ENCODE assay signal across 2 cellular contexts in genomic region chr1:236523704-236524141, GRCh38.
TF ChIP-seq lines count a peak whose summit lies in the region.

Gene LGALS8 (plus strand): TSS chr1:236523982. CDS start chr1:236526071, 2,089 bp downstream.

TF ChIP-seq in HEK293, 187 proteins besides CTCF, POLR2A, EP300 and RAD21 (continued from another document and continues in another):
- TF ChIP-seq ZNF600 (tag by site-specific recombination; IDR thresholded peaks at IDR 0.05) (peak; percentile 46; the same call in 1 of the 2 replicates), ZNF391 (tag by site-specific recombination; IDR thresholded peaks at IDR 0.05; ENCODE audit: borderline replicate concordance, low read depth) (0 out of 2 replicates have a peak, but pooled peaks have one; percentile 3), ZNF561 (tag by site-specific recombination; IDR thresholded peaks at IDR 0.05; ENCODE audit: borderline replicate concordance) (peak; percentile 38; the same call in 1 of the 2 replicates), ZNF423 (tag by site-specific recombination; IDR thresholded peaks at IDR 0.05) (0 out of 2 replicates have a peak, but pooled peaks have one; percentile 10), ZNF302 (tag by site-specific recombination; IDR thresholded peaks at IDR 0.05; ENCODE audit: low read depth) (0 out of 2 replicates have a peak, but pooled peaks have one; percentile 10), PATZ1 (tag by site-specific recombination; IDR thresholded peaks at IDR 0.05) (peak; percentile 67), HIC1 (tag by site-specific recombination; IDR thresholded peaks at IDR 0.05) (no peak), PRDM1 (tag by site-specific recombination; IDR thresholded peaks at IDR 0.05) (no peak), PBX3 (CRISPR knock-in tag; IDR thresholded peaks at IDR 0.05) (peak; percentile 56; the same call in 1 of the 2 replicates), ZXDB (tag by site-specific recombination; IDR thresholded peaks at IDR 0.05) (peak; percentile 74), ZBTB8A (tag by site-specific recombination; IDR thresholded peaks at IDR 0.05) (peak; percentile 17), ZNF362 (tag by site-specific recombination; IDR thresholded peaks at IDR 0.05) (0 out of 2 replicates have a peak, but pooled peaks have one; percentile 22), WT1 (tag by site-specific recombination; IDR thresholded peaks at IDR 0.05) (no peak), ZNF121 (tag by site-specific recombination; IDR thresholded peaks at IDR 0.05) (0 out of 2 replicates have a peak, but pooled peaks have one; percentile 44), ZFHX2 (tag by site-specific recombination; conservative IDR thresholded peaks at IDR 0.05) (peak; percentile 92), SP3 (tag by site-specific recombination; IDR thresholded peaks at IDR 0.05) (peak; percentile 64), ZNF394 (tag by site-specific recombination; IDR thresholded peaks at IDR 0.05; ENCODE audit: borderline replicate concordance) (peak; percentile 18; the same call in 1 of the 2 replicates), ZNF140 (tag by site-specific recombination; IDR thresholded peaks at IDR 0.05) (no peak), TRIM28 (IDR thresholded peaks at IDR 0.05; ENCODE audit: borderline replicate concordance, low read length) (no peak), KLF1 (tag by site-specific recombination; IDR thresholded peaks at IDR 0.05) (peak; percentile 37), ZBTB20 (tag by site-specific recombination; IDR thresholded peaks at IDR 0.05) (peak; percentile 91)

TF ChIP-seq in GM12878, 131 proteins besides CTCF, POLR2A, EP300 and RAD21 (continued from another document):
- 0 out of 2 replicates have a peak, but pooled peaks have one; percentile 36 for TF ChIP-seq ZNF687 (IDR thresholded peaks at IDR 0.05)
- TF ChIP-seq ASH2L (IDR thresholded peaks at IDR 0.05; ENCODE audit: borderline replicate concordance, low read depth), result 0 out of 2 replicates have a peak, but pooled peaks have one; percentile 7
- 0 out of 2 replicates have a peak, but pooled peaks have one; percentile 55 for TF ChIP-seq LARP7 (IDR thresholded peaks at IDR 0.05)
- peak; percentile 53 for TF ChIP-seq RUNX3 (IDR thresholded peaks at IDR 0.05; ENCODE audit: low read length)
- TF ChIP-seq KDM1A (IDR thresholded peaks at IDR 0.05; ENCODE audit: borderline replicate concordance), result no peak
- TF ChIP-seq NFXL1 (IDR thresholded peaks at IDR 0.05; ENCODE audit: borderline replicate concordance), result no peak
- TF ChIP-seq CREM (IDR thresholded peaks at IDR 0.05; ENCODE audit: low read depth), result no peak
- TF ChIP-seq IKZF2 (IDR thresholded peaks at IDR 0.05), result peak; percentile 31 to 48; a peak in 2 of 4 replicates
- no peak for TF ChIP-seq KAT2A (conservative IDR thresholded peaks at IDR 0.05; ENCODE audit: control insufficient read depth, low read depth, low read length)
- 0 out of 2 replicates have a peak, but pooled peaks have one; percentile 48 for TF ChIP-seq YY1 (IDR thresholded peaks at IDR 0.05; ENCODE audit: low read depth, low read length)
- TF ChIP-seq CEBPZ (IDR thresholded peaks at IDR 0.05; ENCODE audit: low read depth, low read length), result no peak
- 0 out of 2 replicates have a peak, but pooled peaks have one; percentile 29 for TF ChIP-seq ZNF24 (IDR thresholded peaks at IDR 0.05)
- TF ChIP-seq BHLHE40 (IDR thresholded peaks at IDR 0.05; ENCODE audit: borderline replicate concordance in 1 of 2, low read depth in 2 of 2, low read length in 1 of 2), result peak in 1 of 2 experiments; percentile 41; a peak in 1 of 4 replicates
- no peak for TF ChIP-seq EZH2 (IDR thresholded peaks at IDR 0.05; ENCODE audit: borderline replicate concordance, control insufficient read depth, low read depth, low read length)
- no peak for TF ChIP-seq MEF2A (IDR thresholded peaks at IDR 0.05; ENCODE audit: insufficient read depth, low read depth, low read length)
- no peak for TF ChIP-seq NKRF (conservative IDR thresholded peaks at IDR 0.05)
- peak; percentile 72 to 97 for TF ChIP-seq EGR1 (IDR thresholded peaks at IDR 0.05; ENCODE audit: borderline replicate concordance in 1 of 2, low read depth in 2 of 2, low read length in 2 of 2)
- TF ChIP-seq RAD51 (IDR thresholded peaks at IDR 0.05), result no peak
